21 cellular contexts compared by ENCODE assay signal in the genomic region with DNA sequence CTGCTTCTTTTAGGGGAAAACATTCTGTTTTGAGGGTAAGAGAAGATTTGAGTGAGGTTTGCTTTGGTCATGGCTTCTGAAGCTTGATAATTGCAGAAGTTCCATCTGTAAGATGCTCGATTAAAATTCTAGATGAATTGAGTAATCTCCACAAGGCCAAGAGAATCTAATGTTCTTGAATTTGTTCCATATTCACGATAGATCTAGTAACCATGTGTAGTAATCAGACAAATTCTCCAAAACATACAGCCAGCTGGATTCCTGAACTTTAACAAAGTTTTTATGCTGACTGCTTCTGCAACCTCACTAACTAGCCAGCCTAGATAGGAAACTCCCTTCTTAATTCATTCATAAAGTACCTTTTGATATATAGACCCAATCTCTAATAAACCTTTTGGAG.
DNase-seq lines count a peak whose midpoint lies in the region; ATAC-seq and TF ChIP-seq lines count a peak whose summit lies in the region.
"Had no signal": no experiment of that assay in that cellular context is flagged by ENCODE, and none has a peak within 500 bp of the region (broad histone marks: within the 10 kb centered on the region; RNA-seq: fewer than 3 reads in every experiment).

No MANE protein-coding gene starts in this region.

- no peaks in the 10 kb centered on the region for H3K36me3 ChIP-seq in left ventricle myocardium inferior
- no peaks in the 10 kb centered on the region for H3K36me3 ChIP-seq in psoas muscle (ENCODE audit: insufficient read depth in 1 of 2, low read depth in 1 of 2)
- no peaks in the 10 kb centered on the region for H3K36me3 ChIP-seq in uterus

- intact Hi-C loops in left ventricle myocardium inferior (cut with micrococcal nuclease) (no loop called here), cardiac septum (cut with DNase I) (no loop called here), psoas muscle (cut with DNase I) (no loop called here), uterus (cut with DNase I; ENCODE audit: low total_unique reads) (no loop called here)

- TF ChIP-seq CTCF in left ventricle myocardium inferior (IDR thresholded peaks at IDR 0.05; ENCODE audit: borderline replicate concordance): no peak
- no peak for TF ChIP-seq CTCF in psoas muscle (IDR thresholded peaks at IDR 0.05)
- TF ChIP-seq CTCF in uterus (IDR thresholded peaks at IDR 0.05): no peak

- H3K4me1 ChIP-seq in left ventricle myocardium inferior (peaks cover 82% of the 10 kb centered on the region), psoas muscle (peaks cover 9% of the 10 kb centered on the region), uterus (peaks cover 5 to 41% of the 10 kb centered on the region in 2 donors)

- H3K4me3 ChIP-seq in left ventricle myocardium inferior: no peak overlapping the region
- no peak overlapping the region for H3K4me3 ChIP-seq in psoas muscle
- no peak overlapping the region for H3K4me3 ChIP-seq in uterus
- H3K4me3 ChIP-seq: mucosa of descending colon, testis had no signal

- DNase-seq in left ventricle myocardium inferior: no peak
- DNase-seq in cardiac septum (ENCODE audit: low spot score): no peak
- peak; percentile 84 for DNase-seq in fibroblast of peridontal ligament (ENCODE audit: extremely low read depth)
- no peak for DNase-seq in psoas muscle
- no peak for DNase-seq in uterus
- no peak for DNase-seq in pons (ENCODE audit: low spot score)
- no peak for DNase-seq in T1000 (lab: John Stamatoyannopoulos, UW)
- DNase-seq: activated naive CD8-positive, alpha-beta T cell treated with anti-CD3 and anti-CD28 coated beads, Interleukin-2, amount 10 ng/mL, durations not matched to agents 7 days and 5 days; caudate nucleus; DMS153; effector memory CD8-positive, alpha-beta T cell; foreskin melanocyte; left colon; mucosa of descending colon; NCI-H2081; nucleus accumbens; stimulated activated CD8-positive, alpha-beta memory T cell treated with anti-CD3 and anti-CD28 coated beads, Interleukin-4, amount 100 ng/mL, for 48 hours; testis had no signal

- TF ChIP-seq POLR2A in uterus (IDR thresholded peaks at IDR 0.05): no peak

- 18 to 48% (median 30%) methylated on average over 2 of the region's 2 CpGs for WGBS in psoas muscle, 3 donors

- H3K27me3 ChIP-seq in left ventricle myocardium inferior (ENCODE audit: low read depth) (no peaks in the 10 kb centered on the region), psoas muscle (ENCODE audit: insufficient read depth in 3 of 3, low read length in 2 of 3) (peaks cover 0 to 12% (median 0%) of the 10 kb centered on the region in 3 donors), uterus (no peaks in the 10 kb centered on the region)
- H3K27me3 ChIP-seq: testis had no signal

- no peaks in the 10 kb centered on the region for H3K9me3 ChIP-seq in left ventricle myocardium inferior (replicated peaks)
- no peaks in the 10 kb centered on the region for H3K9me3 ChIP-seq in psoas muscle
- no peaks in the 10 kb centered on the region for H3K9me3 ChIP-seq in uterus
- H3K9me3 ChIP-seq: mucosa of descending colon, testis had no signal

- no peak for ATAC-seq in psoas muscle
- no peak for ATAC-seq in GM19035 (IDR thresholded peaks at IDR 0.05; ENCODE audit: unreplicated experiment)
- ATAC-seq: effector memory CD8-positive, alpha-beta T cell; left colon; mucosa of descending colon; WTC11 had no signal

- H3K27ac ChIP-seq in left ventricle myocardium inferior (replicated peaks) (peak overlapping the region; percentile 86), psoas muscle (peak overlapping the region; percentile 47), uterus (peak overlapping the region; percentile 96 to 98)
- H3K27ac ChIP-seq: KMS-11 had no signal

Comparison
In these comparisons a context has a peak if more than half of its experiments do, and no peak if none do; other contexts are left out.
1. H3K27ac ChIP-seq: peak in every context shown above with its lines; median percentile 97 in uterus; 86 in left ventricle myocardium inferior; 47 in psoas muscle.